ENCODE assay signal across 18 cellular contexts in genomic region chr5:55072668-55073067, GRCh38. TPM values are rescaled to one million over a fixed set of nuclear protein-coding genes. Genes with fewer than 3 reads are reported as not detected.
DNase-seq lines count a peak whose midpoint lies in the region; ATAC-seq, FAIRE-seq and TF ChIP-seq lines count a peak whose summit lies in the region.
"Had no signal": no experiment of that assay in that cellular context is flagged by ENCODE, and none has a peak within 500 bp of the region (broad histone marks: within the 10 kb centered on the region; RNA-seq: fewer than 3 reads in every experiment).

No MANE protein-coding gene starts in this region.

- peak; percentile 89 for ATAC-seq in activated CD8-positive, alpha-beta memory T cell treated with anti-CD3 and anti-CD28 coated beads, Interleukin-2, amount 10 ng/mL, durations not matched to agents 7 days and 5 days
- ATAC-seq in GM12878: no peak
- ATAC-seq in stimulated activated naive CD8-positive, alpha-beta T cell treated with anti-CD3 and anti-CD28 coated beads, Interleukin-15, Interleukin-2, amounts not matched to agents 100 U/mL and 50 U/mL, for 24 hours: peak; percentile 80
- no peak for ATAC-seq in left cardiac atrium
- ATAC-seq: left ventricle myocardium superior, Panc1 had no signal

- TF ChIP-seq POLR2A in GM12878 (IDR thresholded peaks at IDR 0.05; ENCODE audit: low read depth, low read length): no peak

- BruUV-seq in GM12878 (replicated peaks; lab: Mats Ljungman, UMichigan): no TSS peak

- no peak overlapping the region for H3K27ac ChIP-seq in GM12878 (ENCODE audit: control insufficient read depth, insufficient read depth)
- H3K27ac ChIP-seq: dorsolateral prefrontal cortex, prostate gland, WERI-Rb-1 had no signal

- 0% methylated on average over 2 of the region's 2 CpGs for WGBS in GM12878 (ENCODE audit: insufficient coverage, insufficient replicate concordance, low lambda C conversion rate, missing lambda C conversion rate)

- no peak for DNase-seq in activated CD8-positive, alpha-beta memory T cell treated with anti-CD3 and anti-CD28 coated beads, Interleukin-2, amount 10 ng/mL, durations not matched to agents 7 days and 5 days
- no peak for DNase-seq in activated CD8-positive, alpha-beta memory T cell treated with anti-CD3 and anti-CD28 coated beads, Interleukin-2, amount 50 U/mL, for 4 hours
- DNase-seq in M059J (ENCODE audit: low read depth) (peak; percentile 12), GM12878 (ENCODE audit: low read depth, low spot score) (no peak), NCI-H187 treated with DMSO at 0.1 percent for 48 hours (lab: John Stamatoyannopoulos, UW) (no peak), left cardiac atrium (no peak)
- DNase-seq in stimulated activated naive CD8-positive, alpha-beta T cell treated with anti-CD3 and anti-CD28 coated beads, Interleukin-15, Interleukin-2, amounts not matched to agents 100 U/mL and 50 U/mL, for 24 hours: no peak
- no peak for DNase-seq in stimulated activated CD8-positive, alpha-beta memory T cell treated with anti-CD3 and anti-CD28 coated beads, Interleukin-4, amount 100 ng/mL, for 48 hours
- DNase-seq: dorsolateral prefrontal cortex, KG1, left ventricle myocardium superior, NCI-H1694, NCI-H526, WERI-Rb-1 had no signal

- H3K27me3 ChIP-seq in GM12878 (replicated peaks in 1 of 2; ENCODE audit: control insufficient read depth in 2 of 2, insufficient read depth in 2 of 2, low read length in 1 of 2): no peaks in the 10 kb centered on the region

- no peak for FAIRE-seq in GM12878 (lab: Jason Lieb, UNC)
- FAIRE-seq: G401.6 had no signal

- H3K4me3 Mint-ChIP-seq in activated CD8-positive, alpha-beta memory T cell treated with anti-CD3 and anti-CD28 coated beads, Interleukin-2, amount 10 ng/mL, durations not matched to agents 7 days and 5 days: peak overlapping the region; percentile 38

- no peaks in the 10 kb centered on the region for H3K4me1 ChIP-seq in GM12878 (ENCODE audit: control insufficient read depth, insufficient read depth, low read length)
- H3K4me1 ChIP-seq: prostate gland had no signal

- H3K36me3 ChIP-seq in GM12878 (ENCODE audit: control insufficient read depth in 2 of 2, insufficient read depth in 2 of 2, low read length in 1 of 2): no peaks in the 10 kb centered on the region
- H3K36me3 ChIP-seq: prostate gland, WERI-Rb-1 had no signal

- no peaks in the 10 kb centered on the region for H4K20me1 ChIP-seq in GM12878 (ENCODE audit: control insufficient read depth, insufficient read depth)

- SMC1A ChIA-PET in GM12878 (lab: Charles Lee; ENCODE audit: uncharacterized antibody, unreplicated experiment): interaction anchor here (0.6 kb wide), 1 partner anchor 35 kb away, joined by 3 read pairs; no protein-coding TSS in a partner anchor

- CTCF ChIA-PET in activated CD8-positive, alpha-beta memory T cell treated with anti-CD3 and anti-CD28 coated beads, Interleukin-2, amount 10 ng/mL, durations not matched to agents 7 days and 5 days (lab: Charles Lee): interaction anchor here (0.9 to 4.2 kb wide), 8 partner anchors 9 to 168 kb away, joined by 3 to 18 read pairs (median 6); no protein-coding TSS in a partner anchor
- CTCF ChIA-PET in GM12878 (lab: Yijun Ruan, JAX): no interaction called here

- H3K9me3 ChIP-seq in GM12878 (replicated peaks; ENCODE audit: control insufficient read depth, insufficient read depth, low read length): no peaks in the 10 kb centered on the region
- H3K9me3 ChIP-seq: prostate gland had no signal

- peaks cover 30% of the 10 kb centered on the region for H3K36me3 Mint-ChIP-seq in activated CD8-positive, alpha-beta memory T cell treated with anti-CD3 and anti-CD28 coated beads, Interleukin-2, amount 10 ng/mL, durations not matched to agents 7 days and 5 days

- no peak overlapping the region for H3K9ac ChIP-seq in GM12878 (ENCODE audit: control insufficient read depth, insufficient read depth, low read length)

- RAD21 ChIA-PET in GM12878 (lab: Charles Lee; ENCODE audit: unreplicated experiment): no interaction called here

- H3K79me2 ChIP-seq in GM12878 (ENCODE audit: control insufficient read depth, insufficient read depth, low read length): no peaks in the 10 kb centered on the region

- in situ Hi-C loops in GM12878 (cut with MboI): no loop called here

- no peak for TF ChIP-seq EP300 in GM12878 (IDR thresholded peaks at IDR 0.05; ENCODE audit: borderline replicate concordance in 1 of 2, control insufficient read depth in 1 of 2, low read depth in 2 of 2, low read length in 2 of 2)

- H3K4me3 ChIP-seq in GM12878: no peak overlapping the region
- H3K4me3 ChIP-seq: dorsolateral prefrontal cortex, prostate gland had no signal

- no peaks in the 10 kb centered on the region for H3K27me3 Mint-ChIP-seq in activated CD8-positive, alpha-beta memory T cell treated with anti-CD3 and anti-CD28 coated beads, Interleukin-2, amount 10 ng/mL, durations not matched to agents 7 days and 5 days

- H3K9me3 Mint-ChIP-seq in activated CD8-positive, alpha-beta memory T cell treated with anti-CD3 and anti-CD28 coated beads, Interleukin-2, amount 10 ng/mL, durations not matched to agents 7 days and 5 days (ENCODE audit: low read depth): peaks cover 7% of the 10 kb centered on the region

- no peak for TF ChIP-seq CTCF in GM12878 (IDR thresholded peaks at IDR 0.05 in 2 of 3, conservative IDR thresholded peaks at IDR 0.05 in 1 of 3; ENCODE audit: control insufficient read depth in 2 of 3, extremely low read depth in 1 of 3, insufficient read depth in 1 of 3, low read depth in 3 of 3, low read length in 3 of 3)

- no peak overlapping the region for H2AFZ ChIP-seq in GM12878 (ENCODE audit: control insufficient read depth, low read depth, low read length)

- POLR2A ChIA-PET in GM12878 (lab: Charles Lee): no interaction called here

- H3K4me1 Mint-ChIP-seq in activated CD8-positive, alpha-beta memory T cell treated with anti-CD3 and anti-CD28 coated beads, Interleukin-2, amount 10 ng/mL, durations not matched to agents 7 days and 5 days: peaks cover 52% of the 10 kb centered on the region

- intact Hi-C loops in GM12878 (cut with micrococcal nuclease; ENCODE audit: unreplicated experiment): no loop called here
- intact Hi-C loops in left cardiac atrium (cut with DNase I): no loop called here

- peak overlapping the region; percentile 97 for H3K27ac Mint-ChIP-seq in activated CD8-positive, alpha-beta memory T cell treated with anti-CD3 and anti-CD28 coated beads, Interleukin-2, amount 10 ng/mL, durations not matched to agents 7 days and 5 days

- TF ChIP-seq RAD21 in GM12878 (IDR thresholded peaks at IDR 0.05; ENCODE audit: insufficient read depth, low read depth, low read length): no peak

- no peak overlapping the region for H3K4me2 ChIP-seq in GM12878 (ENCODE audit: control insufficient read depth, insufficient read depth)

TF ChIP-seq in GM12878, 131 proteins besides CTCF, POLR2A, EP300 and RAD21 (continues in another document):
- TF ChIP-seq LARP7 (IDR thresholded peaks at IDR 0.05) (no peak), ATF3 (IDR thresholded peaks at IDR 0.05; ENCODE audit: borderline replicate concordance, extremely low read depth, low read depth, low read length) (no peak)

RNA-seq across cellular contexts. Expression of gene GZMA, which starts 29.8 kb away (rescaled TPM):
- 1,000 to 10,000 TPM in 1 of 2 experiments, 100 to 1,000 TPM in 1; 927 to 1,065 TPM for total RNA-seq in activated CD8-positive, alpha-beta memory T cell treated with anti-CD3 and anti-CD28 coated beads, Interleukin-2, amount 10 ng/mL, durations not matched to agents 7 days and 5 days
- not detected in 2 replicates for total RNA-seq in M059J (2014; rRNA removed; shearing (Covaris generic))
- total RNA-seq in GM12878 (2013; cell fraction: nucleolus; rRNA removed): not detected in 2 replicates
- total RNA-seq in GM12878 (2014; rRNA removed): not detected in 2 replicates
- not detected in 2 replicates for total RNA-seq in GM12878 (2014; rRNA removed; fragmentation: Illumina TruSeq; extraction: Trizol)
- total RNA-seq in GM12878 (2021): not detected in 2 replicates
- not detected for polyA plus RNA-seq in GM12878 (2011; ENCODE audit: low read depth)
- 0.18 and 0.20 TPM in 2 replicates for polyA plus RNA-seq in GM12878 (2011; rRNA removed)
- polyA plus RNA-seq in GM12878 (2011; cell fraction: cytosol; rRNA removed): 0.15 TPM in 1 of 2 replicates, not detected in the other
- polyA plus RNA-seq in GM12878 (2011; cell fraction: nucleus; rRNA removed): not detected in 2 replicates
- polyA plus RNA-seq in GM12878 (2012): not detected in 2 replicates
- polyA plus RNA-seq in GM12878 (2014; fragmentation: Illumina TruSeq; extraction: Trizol): not detected in 2 replicates
- not detected for polyA plus RNA-seq in GM12878 (2014; fragmentation: Nextera tagmentation; extraction: Ambion mirVana)
- not detected in 2 replicates for polyA plus RNA-seq in GM12878 (2014; rRNA removed)
- not detected for polyA plus RNA-seq in GM12878 (2016; fragmentation: Nextera tagmentation; extraction: Ambion mirVana)
- not detected in 2 replicates for polyA minus RNA-seq in GM12878 (2011; rRNA and poly(A)+ RNA removed)
- polyA minus RNA-seq in GM12878 (2011; cell fraction: cytosol; rRNA and poly(A)+ RNA removed): not detected in 2 replicates
- polyA minus RNA-seq in GM12878 (2011; cell fraction: nucleus; rRNA and poly(A)+ RNA removed): not detected in 2 replicates
- total RNA-seq in left cardiac atrium: 1 to 10 TPM in 1 of 2 donors, under 1 TPM in 1; 0.37 to 3.1 TPM
- total RNA-seq: temporal lobe had no signal

RNA-seq across cellular contexts. Expression of gene GZMK, which starts 48.6 kb away (rescaled TPM):
- total RNA-seq in activated CD8-positive, alpha-beta memory T cell treated with anti-CD3 and anti-CD28 coated beads, Interleukin-2, amount 10 ng/mL, durations not matched to agents 7 days and 5 days: 10 to 100 TPM in 1 of 2 experiments, 1 to 10 TPM in 1; 5.8 to 16.6 TPM
- not detected in 2 replicates for total RNA-seq in M059J (2014; rRNA removed; shearing (Covaris generic))
- not detected in 2 replicates for total RNA-seq in GM12878 (2013; cell fraction: nucleolus; rRNA removed)
- total RNA-seq in GM12878 (2014; rRNA removed) (not detected in 2 replicates), GM12878 (2014; rRNA removed; fragmentation: Illumina TruSeq; extraction: Trizol) (not detected in 2 replicates), GM12878 (2021) (not detected in 2 replicates), left cardiac atrium (1 to 10 TPM in 1 of 2 donors, under 1 TPM in 1; 0.26 to 2.9 TPM)
- not detected for polyA plus RNA-seq in GM12878 (2011; ENCODE audit: low read depth)
- polyA plus RNA-seq in GM12878 (2011; rRNA removed) (0.72 and 1.5 TPM in 2 replicates), GM12878 (2014; fragmentation: Illumina TruSeq; extraction: Trizol) (not detected in 2 replicates), GM12878 (2014; fragmentation: Nextera tagmentation; extraction: Ambion mirVana) (not detected), GM12878 (2014; rRNA removed) (not detected in 2 replicates), GM12878 (2016; fragmentation: Nextera tagmentation; extraction: Ambion mirVana) (not detected)
- polyA plus RNA-seq in GM12878 (2011; cell fraction: cytosol; rRNA removed): 0.31 and 0.43 TPM in 2 replicates
- 0.21 and 0.22 TPM in 2 replicates for polyA plus RNA-seq in GM12878 (2011; cell fraction: nucleus; rRNA removed)
- not detected in 2 replicates for polyA plus RNA-seq in GM12878 (2012)
- polyA minus RNA-seq in GM12878 (2011; rRNA and poly(A)+ RNA removed): not detected in 2 replicates
- not detected in 2 replicates for polyA minus RNA-seq in GM12878 (2011; cell fraction: cytosol; rRNA and poly(A)+ RNA removed)
- not detected in 2 replicates for polyA minus RNA-seq in GM12878 (2011; cell fraction: nucleus; rRNA and poly(A)+ RNA removed)
- total RNA-seq: temporal lobe had no signal

Comparison
In these comparisons a context has a peak if more than half of its experiments do, and no peak if none do; other contexts are left out.
1. ATAC-seq: peak in activated CD8-positive, alpha-beta memory T cell treated with anti-CD3 and anti-CD28 coated beads, Interleukin-2, amount 10 ng/mL, durations not matched to agents 7 days and 5 days (single experiment) and stimulated activated naive CD8-positive, alpha-beta T cell treated with anti-CD3 and anti-CD28 coated beads, Interleukin-15, Interleukin-2, amounts not matched to agents 100 U/mL and 50 U/mL, for 24 hours (single experiment); none in GM12878 (single experiment) and left cardiac atrium (0 of 2).
2. RNA of gene GZMA, which starts 29.8 kb away (total RNA-seq): 927 to 1,065 TPM in activated CD8-positive, alpha-beta memory T cell treated with anti-CD3 and anti-CD28 coated beads, Interleukin-2, amount 10 ng/mL, durations not matched to agents 7 days and 5 days; 0.37 to 3.1 TPM in left cardiac atrium, not detected in M059J and not detected in GM12878; every median in the first group is over 100 times any median in the second.